8 cellular contexts compared by ENCODE assay signal in genomic region chr2:108182489-108182888, GRCh38. TPM values are rescaled to one million over a fixed set of nuclear protein-coding genes. Genes with fewer than 3 reads are reported as not detected.
DNase-seq lines count a peak whose midpoint lies in the region; ATAC-seq and TF ChIP-seq lines count a peak whose summit lies in the region.

No MANE protein-coding gene starts in this region.

- H3K4me3 Mint-ChIP-seq in HFFc6, result no peak overlapping the region

- TF ChIP-seq CTCF in HFFc6 (IDR thresholded peaks at IDR 0.05), result peak; percentile 60; the same call in 1 of the 2 replicates

- in situ Hi-C loops in SK-MEL-5 (cut with HindIII; ENCODE audit: low pct_unique_long_range_greater_than_20kb, low sequenced_read_pairs), result no loop called here

- DNase-seq in Daoy (ENCODE audit: low read depth), result peak; percentile 39
- peak; percentile 20 for DNase-seq in HFFc6
- peak; percentile 72 for DNase-seq in SK-MEL-5 (ENCODE audit: low read depth, low spot score)
- DNase-seq in iris pigment epithelial cell (ENCODE audit: low read depth), result peak; percentile 45
- DNase-seq in amygdala (lab: John Stamatoyannopoulos, UW), result no peak

- no peak for ATAC-seq in GM21723 (IDR thresholded peaks at IDR 0.05; ENCODE audit: unreplicated experiment)
- ATAC-seq in GM18520 (IDR thresholded peaks at IDR 0.05; ENCODE audit: unreplicated experiment), result no peak
- ATAC-seq in HG03097 (IDR thresholded peaks at IDR 0.05; ENCODE audit: low FRiP score, unreplicated experiment), result no peak

- H3K4me1 Mint-ChIP-seq in HFFc6 (ENCODE audit: low read depth), result no peaks in the 10 kb centered on the region

- no peaks in the 10 kb centered on the region for H3K36me3 Mint-ChIP-seq in HFFc6 (ENCODE audit: low read depth)

- H3K27me3 Mint-ChIP-seq in HFFc6 (ENCODE audit: insufficient read depth), result peaks cover 5% of the 10 kb centered on the region; the same call in 1 of the 2 replicates

- no peaks in the 10 kb centered on the region for H3K9me3 Mint-ChIP-seq in HFFc6

- H3K27ac Mint-ChIP-seq in HFFc6, result no peak overlapping the region

RNA-seq across cellular contexts. Expression of gene SULT1C3, which starts 57.3 kb away (rescaled TPM):
- not detected in 2 replicates for total RNA-seq in Daoy (2014; rRNA removed; shearing (Covaris generic))
- total RNA-seq in HFFc6 (2021; fragmentation: NEBNext Ultra II Directional; extraction: Animal tissue kit (Norgen Biotek cat#: 25700)), result not detected
- total RNA-seq in SK-MEL-5 (2014; rRNA removed; shearing (Covaris generic)), result not detected in 2 replicates
- polyA plus RNA-seq in SK-MEL-5 (2015; cell fraction: cytosol; rRNA removed), result not detected in 2 replicates
- polyA plus RNA-seq in SK-MEL-5 (2015; cell fraction: nucleus; rRNA removed), result not detected in 2 replicates

Comparison
In these comparisons a context has a peak if more than half of its experiments do, and no peak if none do; other contexts are left out.
1. DNase-seq: peak in Daoy (single experiment), HFFc6 (single experiment), SK-MEL-5 (single experiment) and iris pigment epithelial cell (single experiment); none in amygdala (0 of 56).